Comparison of ENCODE assay signal across 9 cellular contexts in the genomic region with DNA sequence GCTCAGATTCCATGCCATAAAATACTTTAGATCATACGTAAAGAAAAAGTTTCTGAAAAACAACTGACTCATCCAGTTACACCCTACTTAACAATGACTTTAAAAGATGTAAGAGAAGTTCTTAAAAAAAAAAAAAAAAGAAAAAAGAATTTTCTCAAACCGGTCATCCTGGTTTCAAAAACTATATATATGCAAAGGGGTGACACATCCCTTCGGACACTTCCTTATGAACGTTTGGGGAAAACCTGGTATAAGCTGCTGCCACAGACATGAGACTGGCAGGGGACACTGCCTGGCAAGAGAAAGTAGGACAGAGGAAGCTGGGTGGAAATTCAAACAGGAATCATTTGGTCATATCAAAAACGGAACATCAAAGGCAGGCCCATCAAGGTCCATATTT.
A peak's percentile ranks its signal among the peaks of the same experiment; 100 is the strongest.
DNase-seq lines count a peak whose midpoint lies in the region; ATAC-seq and TF ChIP-seq lines count a peak whose summit lies in the region.
"Had no signal": no experiment of that assay in that cellular context is flagged by ENCODE, and none has a peak within 500 bp of the region (broad histone marks: within the 10 kb centered on the region; RNA-seq: fewer than 3 reads in every experiment).

No MANE protein-coding gene starts in this region.

- no peaks in the 10 kb centered on the region for H3K4me1 ChIP-seq in colonic mucosa
- peaks cover 51% of the 10 kb centered on the region for H3K4me1 ChIP-seq in vagina

- H3K27ac Mint-ChIP-seq in activated CD4-positive, alpha-beta memory T cell treated with anti-CD3 and anti-CD28 coated beads for 36 hours, result no peak overlapping the region

- ATAC-seq in Right ventricle myocardium superior (ENCODE audit: poor library complexity) (peak; percentile 28), left lobe of liver (peak; percentile 32)

- TF ChIP-seq CTCF in colonic mucosa (IDR thresholded peaks at IDR 0.05) (no peak), vagina (IDR thresholded peaks at IDR 0.05) (no peak)

- H3K27ac ChIP-seq in colonic mucosa (peak overlapping the region; percentile 8), vagina (peak overlapping the region; percentile 85)

- intact Hi-C loops in Right ventricle myocardium superior (cut with DNase I), result no loop called here
- intact Hi-C loops in cardiac septum (cut with DNase I), result no loop called here
- intact Hi-C loops in colonic mucosa (cut with DNase I), result no loop called here
- intact Hi-C loops in vagina (cut with DNase I), result no loop called here
- intact Hi-C loops in activated CD4-positive, alpha-beta memory T cell treated with anti-CD3 and anti-CD28 coated beads for 36 hours (cut with micrococcal nuclease), result no loop called here

- POLR2A ChIA-PET in activated CD4-positive, alpha-beta memory T cell treated with anti-CD3 and anti-CD28 coated beads for 36 hours (lab: Charles Lee), result no interaction called here

- no peaks in the 10 kb centered on the region for H3K27me3 ChIP-seq in colonic mucosa
- no peaks in the 10 kb centered on the region for H3K27me3 ChIP-seq in vagina

- H3K9me3 Mint-ChIP-seq in activated CD4-positive, alpha-beta memory T cell treated with anti-CD3 and anti-CD28 coated beads for 36 hours, result peaks cover 2% of the 10 kb centered on the region

- no peak overlapping the region for H3K9ac ChIP-seq in colonic mucosa (ENCODE audit: low read depth in 2 of 2, low read length in 2 of 2)

- H3K9me3 ChIP-seq in colonic mucosa (no peaks in the 10 kb centered on the region), vagina (no peaks in the 10 kb centered on the region)

- peaks cover 8% of the 10 kb centered on the region for H3K27me3 Mint-ChIP-seq in activated CD4-positive, alpha-beta memory T cell treated with anti-CD3 and anti-CD28 coated beads for 36 hours

- CTCF ChIA-PET in activated CD4-positive, alpha-beta memory T cell treated with anti-CD3 and anti-CD28 coated beads for 36 hours (lab: Charles Lee), result no interaction called here

- DNase-seq in Right ventricle myocardium superior, result no peak
- no peak for DNase-seq in cardiac septum (ENCODE audit: low spot score)
- no peak for DNase-seq in colonic mucosa
- no peak for DNase-seq in left lobe of liver (ENCODE audit: low spot score)
- no peak for DNase-seq in vagina (ENCODE audit: extremely low spot score in 2 of 2)
- DNase-seq in effector CD8-positive, alpha-beta T cell (lab: John Stamatoyannopoulos, UW), result no peak
- no peak for DNase-seq in SHP77 treated with DMSO at 0.1 percent for 48 hours (lab: John Stamatoyannopoulos, UW)
- no peak for DNase-seq in activated CD4-positive, alpha-beta memory T cell treated with anti-CD3 and anti-CD28 coated beads for 36 hours
- DNase-seq: effector CD4-positive, alpha-beta T cell had no signal

- no peaks in the 10 kb centered on the region for H3K36me3 ChIP-seq in colonic mucosa
- no peaks in the 10 kb centered on the region for H3K36me3 ChIP-seq in vagina

- no peaks in the 10 kb centered on the region for H3K4me1 Mint-ChIP-seq in activated CD4-positive, alpha-beta memory T cell treated with anti-CD3 and anti-CD28 coated beads for 36 hours (ENCODE audit: low read depth)

- H3K4me3 Mint-ChIP-seq in activated CD4-positive, alpha-beta memory T cell treated with anti-CD3 and anti-CD28 coated beads for 36 hours, result no peak overlapping the region

- TF ChIP-seq POLR2A in vagina (IDR thresholded peaks at IDR 0.05), result no peak

- H3K36me3 Mint-ChIP-seq in activated CD4-positive, alpha-beta memory T cell treated with anti-CD3 and anti-CD28 coated beads for 36 hours, result no peaks in the 10 kb centered on the region

- H3K4me3 ChIP-seq in colonic mucosa (no peak overlapping the region), vagina (no peak overlapping the region)
